In genomic region chr15:72203507-72203837, GRCh38 we compare ENCODE assay signal across 9 cellular contexts. TPM values are rescaled to one million over a fixed set of nuclear protein-coding genes. Genes with fewer than 3 reads are reported as not detected.
DNase-seq lines count a peak whose midpoint lies in the region; ATAC-seq and TF ChIP-seq lines count a peak whose summit lies in the region.
"Had no signal": no experiment of that assay in that cellular context is flagged by ENCODE, and none has a peak within 500 bp of the region (broad histone marks: within the 10 kb centered on the region; RNA-seq: fewer than 3 reads in every experiment).

No MANE protein-coding gene starts in this region.

- H3K27ac ChIP-seq in right cardiac atrium (ENCODE audit: low read length) = peak overlapping the region; percentile 80

- H3K4me3 ChIP-seq in LNCaP clone FGC (ENCODE audit: low read depth, low read length) (no peak overlapping the region), right cardiac atrium (ENCODE audit: low read length) (no peak overlapping the region)

- no peaks in the 10 kb centered on the region for H3K27me3 ChIP-seq in right cardiac atrium (ENCODE audit: control insufficient read depth, insufficient read depth)

- DNase-seq in LNCaP clone FGC (ENCODE audit: low read depth) (peak; percentile 22), anterior cingulate cortex (lab: John Stamatoyannopoulos, UW) (peak; percentile 17 to 97 (median 87)), right cardiac atrium (peak; percentile 77 to 90 (median 89)), stromal cell of bone marrow (ENCODE audit: low read depth) (peak; percentile 96), NAMALWA (ENCODE audit: low spot score) (no peak), AML-193 (lab: John Stamatoyannopoulos, UW) (no peak)
- DNase-seq in activated CD8-positive, alpha-beta memory T cell treated with anti-CD3 and anti-CD28 coated beads for 24 hours = no peak

- peaks cover 24% of the 10 kb centered on the region for H3K4me1 ChIP-seq in right cardiac atrium (ENCODE audit: control insufficient read depth, insufficient read depth, low read length)

- TF ChIP-seq CTCF in LNCaP clone FGC (IDR thresholded peaks at IDR 0.05; ENCODE audit: control insufficient read depth, extremely low read depth, insufficient read depth) = no peak

- intact Hi-C loops in right cardiac atrium (cut with DNase I) = loop anchor here in 1 of 4 donors (10.0 kb wide), 1 partner anchor 71 kb away; the partner anchor contains the start of gene PARP6

- no peaks in the 10 kb centered on the region for H3K9me3 ChIP-seq in right cardiac atrium (ENCODE audit: control insufficient read depth, low read length)

- WGBS in right cardiac atrium = 15% methylated on average over 5 of the region's 5 CpGs

- ATAC-seq in right cardiac atrium (peak; percentile 80 to 90), HG03469 (IDR thresholded peaks at IDR 0.05; ENCODE audit: unreplicated experiment) (no peak)

RNA-seq across cellular contexts. Expression of gene GRAMD2A, which starts 5.9 kb away (rescaled TPM):
- under 1 TPM in 3 of 4 donors, not detected in 1; 0.40 to 0.71 (median 0.48) TPM for total RNA-seq in right cardiac atrium
- polyA plus RNA-seq in right cardiac atrium = 0.14 TPM
- total RNA-seq: mononuclear cell had no signal

RNA-seq across cellular contexts. Expression of gene PKM, which starts 27.5 kb away (rescaled TPM):
- 1,000 to 10,000 TPM in 2 of 4 donors, 100 to 1,000 TPM in 2; 822 to 1,102 (median 1,021) TPM for total RNA-seq in right cardiac atrium
- 840 TPM for polyA plus RNA-seq in right cardiac atrium

Comparison
In these comparisons a context has a peak if more than half of its experiments do, and no peak if none do; other contexts are left out.
1. DNase-seq: peak in LNCaP clone FGC (single experiment), anterior cingulate cortex (58 of 58), right cardiac atrium (3 of 3) and stromal cell of bone marrow (single experiment); none in NAMALWA (single experiment), AML-193 (0 of 2) and activated CD8-positive, alpha-beta memory T cell treated with anti-CD3 and anti-CD28 coated beads for 24 hours (single experiment).